19 cellular contexts compared by ENCODE assay signal in the genomic region with DNA sequence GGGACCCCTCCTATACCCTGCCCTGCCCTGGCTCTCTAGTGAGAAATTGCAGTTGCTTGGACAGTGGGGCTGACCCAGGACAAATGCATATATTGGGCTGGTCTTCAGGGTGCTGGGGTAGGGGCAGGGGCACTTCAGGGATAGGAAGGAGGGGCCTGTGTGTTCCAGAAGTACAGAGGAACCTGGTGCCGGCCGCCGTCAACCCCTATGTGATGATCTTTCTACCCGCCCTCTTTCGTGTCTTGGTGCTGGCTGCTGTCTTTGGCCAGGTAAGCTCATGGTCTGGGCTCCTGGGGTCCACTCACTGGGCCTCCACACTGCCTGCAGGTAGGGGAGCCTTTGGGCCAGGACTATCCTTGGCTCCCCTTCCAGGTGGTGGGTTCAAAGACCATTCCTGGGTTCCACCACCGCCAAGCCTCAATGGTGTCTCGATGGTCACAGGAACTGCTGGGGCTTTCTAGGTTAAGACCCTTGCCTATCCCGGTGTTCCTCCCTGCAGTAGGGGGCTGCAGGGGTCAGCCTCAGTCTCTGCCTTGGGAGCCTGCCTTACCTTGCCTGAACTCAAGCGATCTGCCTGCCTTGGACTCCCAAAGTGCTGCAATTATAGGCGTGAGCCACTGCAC. TPM values are rescaled to one million over a fixed set of nuclear protein-coding genes. Genes with fewer than 3 reads are reported as not detected.
"Had no signal": no experiment of that assay in that cellular context is flagged by ENCODE, and none has a peak within 500 bp of the region (broad histone marks: within the 10 kb centered on the region; RNA-seq: fewer than 3 reads in every experiment).

No MANE protein-coding gene starts in this region.

RNA-seq across cellular contexts. Expression of gene GOLGA6B, which starts 5.8 kb away (rescaled TPM):
- total RNA-seq: occipital lobe, osteoblast, progenitor cell of endocrine pancreas, psoas muscle, renal cortical epithelial cell, right cardiac atrium, smooth muscle cell, spleen, stomach, temporal lobe, thoracic aorta, upper lobe of left lung, uterus had no signal
- polyA plus RNA-seq: naive thymus-derived CD4-positive, alpha-beta T cell; neural cell; ovary; right cardiac atrium; smooth muscle cell; spleen; stomach had no signal

RNA-seq across cellular contexts. Expression of gene HIGD2B, which starts 37.2 kb away (rescaled TPM):
- total RNA-seq: osteoblast, ovary, progenitor cell of endocrine pancreas, psoas muscle, right cardiac atrium, smooth muscle cell, spleen, subcutaneous adipose tissue, temporal lobe, thoracic aorta, tibial nerve, upper lobe of left lung, urinary bladder, uterus had no signal
- polyA plus RNA-seq: neural cell, ovary, psoas muscle, right cardiac atrium, smooth muscle cell, spleen, stomach, urinary bladder had no signal
